Comparison of ENCODE assay signal across 12 cellular contexts in the genomic region with DNA sequence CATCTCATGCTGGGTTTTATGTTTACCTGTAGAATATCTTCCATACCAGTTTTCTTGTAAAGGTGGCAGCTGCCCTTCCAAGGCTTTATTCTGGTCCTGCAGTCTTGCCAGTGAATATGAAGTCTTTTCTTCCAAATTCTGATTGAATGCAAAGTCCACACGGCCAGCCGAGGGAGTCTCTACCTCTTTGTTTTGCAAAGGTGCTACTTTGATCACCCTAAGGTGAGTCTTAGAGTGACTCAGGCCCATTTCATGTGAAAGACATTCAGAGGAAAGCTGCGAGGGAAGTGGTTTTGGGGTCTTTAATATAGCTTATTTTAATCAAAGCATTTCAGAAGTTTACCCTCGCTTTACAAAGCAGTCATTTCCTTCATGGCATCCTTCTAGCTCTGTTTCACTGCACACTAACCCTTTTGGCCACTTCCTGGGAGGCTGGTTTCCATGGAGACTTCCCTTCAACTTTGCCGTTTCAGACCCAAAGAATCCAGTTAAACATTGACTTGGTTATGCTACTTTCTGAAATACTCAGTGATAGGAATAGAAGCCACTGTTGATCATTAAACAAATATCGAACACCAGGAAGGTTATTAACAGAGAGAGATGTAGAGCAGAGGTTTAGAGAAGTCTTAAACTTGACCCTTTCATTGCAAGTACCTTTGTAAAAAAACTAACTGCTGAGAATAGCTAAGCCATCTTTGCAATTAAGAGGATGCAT. TPM values are rescaled to one million over a fixed set of nuclear protein-coding genes. Genes with fewer than 3 reads are reported as not detected.
DNase-seq lines count a peak whose midpoint lies in the region; ATAC-seq, FAIRE-seq and TF ChIP-seq lines count a peak whose summit lies in the region.
"Had no signal": no experiment of that assay in that cellular context is flagged by ENCODE, and none has a peak within 500 bp of the region (broad histone marks: within the 10 kb centered on the region; RNA-seq: fewer than 3 reads in every experiment).

Gene CCDC198 (minus strand): TSS at position 391 of the 715 bp plus-strand sequence. CDS start 142 bp downstream, at position 249.

- H3K4me1 ChIP-seq in BLaER1 (peaks cover 11% of the 10 kb centered on the region), adipocyte (ENCODE audit: control insufficient read depth, insufficient read depth, low read length) (peaks cover 20% of the 10 kb centered on the region), tibial nerve (no peaks in the 10 kb centered on the region)
- H3K4me1 ChIP-seq: left ventricle myocardium inferior had no signal

- no peaks in the 10 kb centered on the region for H3K9me3 Mint-ChIP-seq in activated CD4-positive, alpha-beta memory T cell treated with anti-CD3 and anti-CD28 coated beads for 36 hours

- no peak for TF ChIP-seq CTCF in tibial nerve (IDR thresholded peaks at IDR 0.05)

- no peaks in the 10 kb centered on the region for H3K4me1 Mint-ChIP-seq in activated CD4-positive, alpha-beta memory T cell treated with anti-CD3 and anti-CD28 coated beads for 36 hours (ENCODE audit: low read depth)

- H4K20me1 ChIP-seq in BLaER1: no peaks in the 10 kb centered on the region

- H3K9ac ChIP-seq in BLaER1 (no peak within 1 kb of the TSS), adipocyte (ENCODE audit: low read length) (no peak within 1 kb of the TSS)

- DNase-seq in GM19239 (ENCODE audit: insufficient read length, low spot score) (peak; percentile 17), adipocyte (ENCODE audit: low read depth) (no peak), tibial nerve (ENCODE audit: low spot score in 2 of 2) (no peak)
- DNase-seq in activated T-cell treated with anti-CD3 and anti-CD28 coated beads, Interleukin-2, amount 50 U/mL, for 48 hours: no peak
- DNase-seq in activated CD4-positive, alpha-beta memory T cell treated with anti-CD3 and anti-CD28 coated beads for 36 hours: no peak
- DNase-seq in activated CD8-positive, alpha-beta memory T cell treated with anti-CD3 and anti-CD28 coated beads for 24 hours: no peak
- DNase-seq: activated CD8-positive, alpha-beta memory T cell treated with anti-CD3 and anti-CD28 coated beads, Interleukin-2, amount 50 U/mL, for 4 hours; AML-193; left ventricle myocardium inferior; NCI-H1105 had no signal

- no peak within 1 kb of the TSS for H3K27ac Mint-ChIP-seq in activated CD4-positive, alpha-beta memory T cell treated with anti-CD3 and anti-CD28 coated beads for 36 hours

- no peaks in the 10 kb centered on the region for H3K9me3 ChIP-seq in BLaER1
- no peaks in the 10 kb centered on the region for H3K9me3 ChIP-seq in adipocyte (ENCODE audit: control insufficient read depth, low read length)
- no peaks in the 10 kb centered on the region for H3K9me3 ChIP-seq in tibial nerve
- H3K9me3 ChIP-seq: left ventricle myocardium inferior had no signal

- peaks cover 2% of the 10 kb centered on the region for H3K27me3 Mint-ChIP-seq in activated CD4-positive, alpha-beta memory T cell treated with anti-CD3 and anti-CD28 coated beads for 36 hours

- no peak for TF ChIP-seq EP300 in tibial nerve (IDR thresholded peaks at IDR 0.05)

- 35 to 41% methylated on average over 6 of the region's 6 CpGs for WGBS in tibial nerve, 2 donors

- H3K36me3 ChIP-seq in BLaER1: no peaks in the 10 kb centered on the region
- H3K36me3 ChIP-seq in adipocyte (ENCODE audit: control insufficient read depth, insufficient read depth, low read length, severe bottlenecking): no peaks in the 10 kb centered on the region
- H3K36me3 ChIP-seq in tibial nerve: no peaks in the 10 kb centered on the region
- H3K36me3 ChIP-seq: left ventricle myocardium inferior had no signal

- no peak within 1 kb of the TSS for H3K27ac ChIP-seq in BLaER1
- no peak within 1 kb of the TSS for H3K27ac ChIP-seq in tibial nerve
- H3K27ac ChIP-seq: left ventricle myocardium inferior had no signal

- intact Hi-C loops in activated CD4-positive, alpha-beta memory T cell treated with anti-CD3 and anti-CD28 coated beads for 36 hours (cut with micrococcal nuclease): no loop called here

- H3K36me3 Mint-ChIP-seq in activated CD4-positive, alpha-beta memory T cell treated with anti-CD3 and anti-CD28 coated beads for 36 hours: no peaks in the 10 kb centered on the region

- CTCF ChIA-PET in activated CD4-positive, alpha-beta memory T cell treated with anti-CD3 and anti-CD28 coated beads for 36 hours (lab: Charles Lee): no interaction called here

- no peak for TF ChIP-seq POLR2A in tibial nerve (IDR thresholded peaks at IDR 0.05)

- peak; percentile 48 for ATAC-seq in HG03039 (IDR thresholded peaks at IDR 0.05; ENCODE audit: unreplicated experiment)

- peak within 1 kb of the TSS; percentile 58 for H3K4me2 ChIP-seq in BLaER1

- peak; percentile 100 for FAIRE-seq in GM19239 (lab: Jason Lieb, UNC)

- H3K4me3 ChIP-seq in BLaER1 (no peak within 1 kb of the TSS), adipocyte (ENCODE audit: low read length) (peak within 1 kb of the TSS; percentile 24), tibial nerve (no peak within 1 kb of the TSS)
- H3K4me3 ChIP-seq: left ventricle myocardium inferior had no signal

- H3K27me3 ChIP-seq in BLaER1 (no peaks in the 10 kb centered on the region), adipocyte (replicated peaks; ENCODE audit: control insufficient read depth, insufficient read depth, low read length) (no peaks in the 10 kb centered on the region), tibial nerve (no peaks in the 10 kb centered on the region)

- no peak within 1 kb of the TSS for H3K4me3 Mint-ChIP-seq in activated CD4-positive, alpha-beta memory T cell treated with anti-CD3 and anti-CD28 coated beads for 36 hours

- POLR2A ChIA-PET in activated CD4-positive, alpha-beta memory T cell treated with anti-CD3 and anti-CD28 coated beads for 36 hours (lab: Charles Lee): no interaction called here

RNA-seq across cellular contexts. Expression of gene CCDC198, which starts in this region (rescaled TPM):
- total RNA-seq in activated CD4-positive, alpha-beta memory T cell treated with anti-CD3 and anti-CD28 coated beads for 36 hours: not detected
- 1 to 10 TPM in 1 of 4 donors, not detected in 3; 1.5 TPM for total RNA-seq in tibial nerve
- total RNA-seq: left ventricle myocardium inferior had no signal
